Comparison of ENCODE assay signal across 21 cellular contexts in the genomic region with DNA sequence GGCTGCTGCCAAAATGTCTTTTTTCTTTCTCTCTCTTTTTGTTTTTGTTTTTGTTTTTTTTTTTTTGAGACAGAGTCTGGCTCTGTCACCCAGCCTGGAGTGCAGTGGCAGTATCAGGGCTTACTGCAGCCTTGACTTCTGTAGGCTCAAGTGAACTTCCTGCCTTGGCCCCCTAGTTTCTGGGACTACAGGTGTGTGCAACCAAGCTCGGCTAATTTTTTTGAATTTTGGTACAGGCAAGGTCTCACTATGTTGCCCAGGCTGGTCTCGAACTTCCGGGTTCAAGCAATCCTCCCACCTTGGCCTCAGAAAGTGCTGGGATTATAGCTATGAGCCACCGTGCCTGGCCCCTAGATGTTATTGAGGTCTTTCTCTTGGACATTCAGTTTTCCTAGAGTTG. TPM values are rescaled to one million over a fixed set of nuclear protein-coding genes. Genes with fewer than 3 reads are reported as not detected.
DNase-seq lines count a peak whose midpoint lies in the region; ATAC-seq and TF ChIP-seq lines count a peak whose summit lies in the region.
"Had no signal": no experiment of that assay in that cellular context is flagged by ENCODE, and none has a peak within 500 bp of the region (broad histone marks: within the 10 kb centered on the region; RNA-seq: fewer than 3 reads in every experiment).

No MANE protein-coding gene starts in this region.

- no peak overlapping the region for H2BK20ac ChIP-seq in H9 (ENCODE audit: low read depth, low read length, poor library complexity, severe bottlenecking)

- no peak overlapping the region for H3K14ac ChIP-seq in H9 (ENCODE audit: insufficient read depth, low read length)

- peak overlapping the region; percentile 46 for H3K27ac ChIP-seq in DOHH2 (ENCODE audit: low read depth, low read length)
- H3K27ac ChIP-seq in H9 (ENCODE audit: insufficient read length, low read depth, low read length): no peak overlapping the region
- H3K27ac ChIP-seq: A549, C4-2B had no signal

- ATAC-seq in GM19397 (IDR thresholded peaks at IDR 0.05; ENCODE audit: unreplicated experiment) (peak; percentile 42), HG02678 (IDR thresholded peaks at IDR 0.05; ENCODE audit: unreplicated experiment) (peak; percentile 27)
- ATAC-seq: A549; effector memory CD8-positive, alpha-beta T cell; left lobe of liver; Right ventricle myocardium inferior; stimulated activated naive CD8-positive, alpha-beta T cell treated with anti-CD3 and anti-CD28 coated beads, Interleukin-15, Interleukin-2, amounts not matched to agents 100 U/mL and 50 U/mL, for 24 hours had no signal

- TF ChIP-seq CTCF in DOHH2 (IDR thresholded peaks at IDR 0.05; ENCODE audit: low read depth, low read length, poor library complexity, severe bottlenecking): no peak
- no peak for TF ChIP-seq CTCF in H9 (conservative IDR thresholded peaks at IDR 0.05)

- H3K4me1 ChIP-seq in DOHH2 (ENCODE audit: control insufficient read depth, low read length) (peaks cover 47% of the 10 kb centered on the region), H9 (ENCODE audit: insufficient read depth, low read length) (peaks cover 4% of the 10 kb centered on the region; the same call in 1 of the 2 replicates)

- H2BK12ac ChIP-seq in H9 (ENCODE audit: insufficient read length, low read depth, low read length): no peak overlapping the region

- no peak overlapping the region for H3K23ac ChIP-seq in H9 (ENCODE audit: insufficient read length, low read depth, low read length)

- H3K4me3 ChIP-seq in DOHH2 (ENCODE audit: low read length): peak overlapping the region; percentile 28
- H3K4me3 ChIP-seq: A549 had no signal

- H4K91ac ChIP-seq in H9 (ENCODE audit: insufficient read length, low read depth, low read length): no peak overlapping the region

- H3K27me3 ChIP-seq in DOHH2 (ENCODE audit: control insufficient read depth, low read length) (no peaks in the 10 kb centered on the region), H9 (ENCODE audit: insufficient read depth, low read length) (no peaks in the 10 kb centered on the region)

- H4K20me1 ChIP-seq in DOHH2 (ENCODE audit: control insufficient read depth, insufficient read depth, low read depth, low read length) (peaks cover 7% of the 10 kb centered on the region; the same call in 1 of the 2 replicates), H9 (ENCODE audit: control insufficient read depth, insufficient read depth, insufficient read length) (no peaks in the 10 kb centered on the region)

- H3K36me3 Mint-ChIP-seq in H9 (ENCODE audit: insufficient read depth in 1 of 3, low read depth in 3 of 3): peaks cover 1 to 7% (median 5%) of the 10 kb centered on the region in 3 experiments; a peak in 3 of 7 replicates

- H3K56ac ChIP-seq in H9 (ENCODE audit: insufficient read length, low read depth, low read length): no peak overlapping the region

- H4K8ac ChIP-seq in H9 (replicated peaks; ENCODE audit: insufficient read length, low read depth, low read length): no peak overlapping the region

- H2AK5ac ChIP-seq in H9 (ENCODE audit: insufficient read length, low read length): no peak overlapping the region

- H3K4me1 Mint-ChIP-seq in H9: peaks cover 14 to 15% of the 10 kb centered on the region in 2 experiments

- H3K9ac ChIP-seq in H9 (ENCODE audit: extremely low read depth, insufficient read length, low read length): no peak overlapping the region

- H3K36me3 ChIP-seq in DOHH2 (ENCODE audit: control insufficient read depth, low read length): peaks cover 19% of the 10 kb centered on the region

- H3K9me3 ChIP-seq in DOHH2 (ENCODE audit: control insufficient read depth, insufficient read depth, low read length) (no peaks in the 10 kb centered on the region), H9 (ENCODE audit: control insufficient read depth, low read depth, low read length) (no peaks in the 10 kb centered on the region)
- H3K9me3 ChIP-seq: A549 had no signal

- H3K27ac Mint-ChIP-seq in H9: no peak overlapping the region
- H3K27ac Mint-ChIP-seq: activated CD4-positive, alpha-beta memory T cell treated with anti-CD3 and anti-CD28 coated beads for 36 hours; activated naive CD4-positive, alpha-beta T cell treated with anti-CD3 and anti-CD28 coated beads, Interleukin-2, amount 50 U/mL, for 24 hours; activated T-cell treated with anti-CD3 and anti-CD28 coated beads, Interleukin-2, amount 50 U/mL, for 24 hours; effector memory CD8-positive, alpha-beta T cell; type B pancreatic cell had no signal

- DNase-seq in NAMALWA (ENCODE audit: low spot score) (peak; percentile 27), D341Med (ENCODE audit: low spot score) (no peak), superior temporal gyrus (ENCODE audit: extremely low spot score) (no peak), H9 (no peak)
- DNase-seq in activated CD4-positive, alpha-beta T cell treated with anti-CD3 and anti-CD28 coated beads, Interleukin-2, amount 50 U/mL, for 1 hour: no peak
- DNase-seq: activated CD4-positive, alpha-beta memory T cell treated with anti-CD3 and anti-CD28 coated beads for 36 hours; activated T-cell treated with anti-CD3 and anti-CD28 coated beads, Interleukin-2, amount 50 U/mL, for 24 hours; DMS153; effector memory CD8-positive, alpha-beta T cell; IMR-90; NCI-H1930; stimulated activated naive CD8-positive, alpha-beta T cell treated with anti-CD3 and anti-CD28 coated beads, Interleukin-15, Interleukin-2, amounts not matched to agents 100 U/mL and 50 U/mL, for 24 hours had no signal

- peaks cover 5% of the 10 kb centered on the region for H3K79me1 ChIP-seq in H9 (ENCODE audit: insufficient read depth, low read depth, low read length, poor library complexity, severe bottlenecking)

- no peak overlapping the region for H2BK15ac ChIP-seq in H9 (ENCODE audit: low read depth, low read length)

- H3K9me3 Mint-ChIP-seq in H9: no peaks in the 10 kb centered on the region; a peak in 1 of 5 replicates
- H3K9me3 Mint-ChIP-seq: activated CD4-positive, alpha-beta memory T cell treated with anti-CD3 and anti-CD28 coated beads for 36 hours; activated naive CD4-positive, alpha-beta T cell treated with anti-CD3 and anti-CD28 coated beads, Interleukin-2, amount 50 U/mL, for 24 hours; activated T-cell treated with anti-CD3 and anti-CD28 coated beads, Interleukin-2, amount 50 U/mL, for 24 hours; effector memory CD8-positive, alpha-beta T cell; type B pancreatic cell had no signal

- H3K4me2 ChIP-seq in DOHH2 (ENCODE audit: low read length): peak overlapping the region; percentile 58
- H3K4me2 ChIP-seq in H9 (ENCODE audit: insufficient read depth, insufficient read length, low read length): no peak overlapping the region
- H3K4me2 ChIP-seq: A549 had no signal

- H3K9me2 ChIP-seq in DOHH2 (replicated peaks; ENCODE audit: control insufficient read depth, low read length): no peaks in the 10 kb centered on the region

- 0 out of 2 replicates have a peak, but pooled peaks cover 2% of the 10 kb centered on the region for H3K27me3 Mint-ChIP-seq in H9 (ENCODE audit: low read depth)
- H3K27me3 Mint-ChIP-seq: activated CD4-positive, alpha-beta memory T cell treated with anti-CD3 and anti-CD28 coated beads for 36 hours; activated naive CD4-positive, alpha-beta T cell treated with anti-CD3 and anti-CD28 coated beads, Interleukin-2, amount 50 U/mL, for 24 hours; activated T-cell treated with anti-CD3 and anti-CD28 coated beads, Interleukin-2, amount 50 U/mL, for 24 hours; effector memory CD8-positive, alpha-beta T cell; type B pancreatic cell had no signal

- no peak overlapping the region for H4K5ac ChIP-seq in H9 (ENCODE audit: insufficient read length, low read depth, low read length)

- H3K18ac ChIP-seq in H9 (ENCODE audit: insufficient read length, low read depth, low read length): no peak overlapping the region

- H2BK5ac ChIP-seq in H9 (ENCODE audit: insufficient read length, low read length): no peak overlapping the region

- no peak overlapping the region for H2BK120ac ChIP-seq in H9 (ENCODE audit: low read depth, low read length, poor library complexity, severe bottlenecking)

- no peak overlapping the region for H2AFZ ChIP-seq in H9 (ENCODE audit: low read length)

- no peak overlapping the region for H3K4me3 Mint-ChIP-seq in H9
- H3K4me3 Mint-ChIP-seq: activated CD4-positive, alpha-beta memory T cell treated with anti-CD3 and anti-CD28 coated beads for 36 hours; activated naive CD4-positive, alpha-beta T cell treated with anti-CD3 and anti-CD28 coated beads, Interleukin-2, amount 50 U/mL, for 24 hours; activated T-cell treated with anti-CD3 and anti-CD28 coated beads, Interleukin-2, amount 50 U/mL, for 24 hours; effector memory CD8-positive, alpha-beta T cell; type B pancreatic cell had no signal

- H3K23me2 ChIP-seq in H9 (ENCODE audit: insufficient read length, low read depth, low read length, poor library complexity, severe bottlenecking): peaks cover 3% of the 10 kb centered on the region

- peaks cover 28% of the 10 kb centered on the region for H3K79me2 ChIP-seq in DOHH2 (ENCODE audit: control insufficient read depth, low read length)
- peaks cover 17% of the 10 kb centered on the region; the same call in 1 of the 2 replicates for H3K79me2 ChIP-seq in H9 (ENCODE audit: insufficient read depth, low read length)

- peaks cover 16% of the 10 kb centered on the region for H3F3A ChIP-seq in DOHH2 (ENCODE audit: control insufficient read depth, insufficient read depth)

- no CpG with 5 or more reads among the region's 4 CpGs for WGBS in H9 (ENCODE audit: extremely low coverage, insufficient read length, low lambda C conversion rate)

- no peak overlapping the region for H3T11ph ChIP-seq in H9 (ENCODE audit: low read length)

- H3K4ac ChIP-seq in H9 (ENCODE audit: low read depth, low read length): no peak overlapping the region

RNA-seq across cellular contexts. Expression of a gene that starts 2.2 kb away (rescaled TPM):
- 46.2 and 48.3 TPM in 2 replicates for total RNA-seq in H9 (2021)
